8 cellular contexts compared by ENCODE assay signal in the genomic region with DNA sequence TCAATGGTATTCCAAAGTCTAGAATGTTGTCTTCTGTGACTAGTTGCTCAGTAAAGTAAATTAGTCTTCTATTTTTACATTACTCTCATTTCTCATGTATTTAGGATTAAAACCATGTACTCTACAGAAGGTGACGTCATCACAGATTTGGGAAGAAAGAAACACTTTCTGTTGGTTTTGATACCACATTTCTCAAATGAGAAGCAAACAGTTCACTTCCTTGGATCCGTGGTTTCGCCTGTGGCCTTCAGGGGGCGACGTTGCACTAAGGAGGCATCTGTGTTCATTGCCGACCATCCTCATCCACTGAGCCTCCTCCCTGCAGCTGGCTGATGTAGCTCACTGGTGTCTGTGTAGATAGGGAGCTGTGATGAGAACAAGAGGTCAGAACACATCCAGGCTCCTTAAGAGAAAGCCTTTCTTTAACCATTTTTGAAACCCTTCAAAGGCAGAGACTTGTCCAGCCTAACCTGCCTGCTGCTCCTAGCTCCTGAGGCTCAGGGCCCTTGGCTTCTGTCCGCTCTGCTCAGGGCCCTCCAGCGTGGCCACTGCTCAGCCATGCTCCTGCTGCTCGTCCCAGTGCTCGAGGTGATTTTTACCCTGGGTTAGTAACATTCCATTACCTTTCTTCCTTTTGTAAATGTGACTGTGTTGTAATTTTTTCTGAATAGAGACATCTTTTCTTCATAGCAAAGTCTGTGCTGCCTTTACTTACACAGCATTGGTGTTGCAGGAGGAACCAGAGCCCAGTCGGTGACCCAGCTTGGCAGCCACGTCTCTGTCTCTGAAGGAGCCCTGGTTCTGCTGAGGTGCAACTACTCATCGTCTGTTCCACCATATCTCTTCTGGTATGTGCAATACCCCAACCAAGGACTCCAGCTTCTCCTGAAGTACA.
DNase-seq lines count a peak whose midpoint lies in the region; ATAC-seq and TF ChIP-seq lines count a peak whose summit lies in the region.

No MANE protein-coding gene starts in this region.

- no peaks in the 10 kb centered on the region for H3K9me3 Mint-ChIP-seq in stimulated activated memory B cell treated with anti-CD40 and anti-IgM and Interleukin-4, amounts not matched to agents 10 μg/mL and 1 μg/mL and 100 μg/mL, for 72 hours

- no peak overlapping the region for H3K27ac Mint-ChIP-seq in stimulated activated memory B cell treated with anti-CD40 and anti-IgM and Interleukin-4, amounts not matched to agents 10 μg/mL and 1 μg/mL and 100 μg/mL, for 72 hours

- H3K4me1 Mint-ChIP-seq in stimulated activated memory B cell treated with anti-CD40 and anti-IgM and Interleukin-4, amounts not matched to agents 10 μg/mL and 1 μg/mL and 100 μg/mL, for 72 hours, result no peaks in the 10 kb centered on the region

- no peak overlapping the region for H3K4me3 Mint-ChIP-seq in stimulated activated memory B cell treated with anti-CD40 and anti-IgM and Interleukin-4, amounts not matched to agents 10 μg/mL and 1 μg/mL and 100 μg/mL, for 72 hours

- H3K27ac ChIP-seq in 22Rv1, result no peak overlapping the region

- H3K27me3 Mint-ChIP-seq in stimulated activated memory B cell treated with anti-CD40 and anti-IgM and Interleukin-4, amounts not matched to agents 10 μg/mL and 1 μg/mL and 100 μg/mL, for 72 hours, result peaks cover 47% of the 10 kb centered on the region

- ATAC-seq in HG03354 (IDR thresholded peaks at IDR 0.05; ENCODE audit: poor library complexity, severe bottlenecking, unreplicated experiment) (peak; percentile 58), left ventricle myocardium superior (no peak)
- peak; percentile 41 for ATAC-seq in stimulated activated memory B cell treated with anti-CD40 and anti-IgM and Interleukin-4, amounts not matched to agents 10 μg/mL and 1 μg/mL and 100 μg/mL, for 72 hours

- TF ChIP-seq CTCF in 22Rv1 (IDR thresholded peaks at IDR 0.05), result peak; percentile 70

- intact Hi-C loops in left ventricle myocardium superior (cut with micrococcal nuclease), result no loop called here

- H3K36me3 Mint-ChIP-seq in stimulated activated memory B cell treated with anti-CD40 and anti-IgM and Interleukin-4, amounts not matched to agents 10 μg/mL and 1 μg/mL and 100 μg/mL, for 72 hours, result no peaks in the 10 kb centered on the region

- peak; percentile 45 for DNase-seq in activated CD8-positive, alpha-beta memory T cell treated with anti-CD3 and anti-CD28 coated beads, Interleukin-2, amount 50 U/mL, for 4 hours
- DNase-seq in globus pallidus (ENCODE audit: low spot score) (peak; percentile 22), left ventricle myocardium superior (no peak), NCI-H446 (lab: John Stamatoyannopoulos, UW) (no peak), NCI-H2227 treated with DMSO at 0.1 percent for 48 hours (lab: John Stamatoyannopoulos, UW) (no peak)

Comparison
In these comparisons a context has a peak if more than half of its experiments do, and no peak if none do; other contexts are left out.
1. DNase-seq: peak in activated CD8-positive, alpha-beta memory T cell treated with anti-CD3 and anti-CD28 coated beads, Interleukin-2, amount 50 U/mL, for 4 hours (single experiment) and globus pallidus (single experiment); none in left ventricle myocardium superior (single experiment), NCI-H446 (0 of 2) and NCI-H2227 treated with DMSO at 0.1 percent for 48 hours (single experiment).